In genomic region chr4:185343726-185344581, GRCh38 we compare ENCODE assay signal across 1 cellular context.
TF ChIP-seq lines count a peak whose summit lies in the region.

No MANE protein-coding gene starts in this region.

TF ChIP-seq in SK-N-SH, 30 proteins besides CTCF, POLR2A, EP300 and RAD21 (continued from another document):
- TF ChIP-seq, protein P1, sequence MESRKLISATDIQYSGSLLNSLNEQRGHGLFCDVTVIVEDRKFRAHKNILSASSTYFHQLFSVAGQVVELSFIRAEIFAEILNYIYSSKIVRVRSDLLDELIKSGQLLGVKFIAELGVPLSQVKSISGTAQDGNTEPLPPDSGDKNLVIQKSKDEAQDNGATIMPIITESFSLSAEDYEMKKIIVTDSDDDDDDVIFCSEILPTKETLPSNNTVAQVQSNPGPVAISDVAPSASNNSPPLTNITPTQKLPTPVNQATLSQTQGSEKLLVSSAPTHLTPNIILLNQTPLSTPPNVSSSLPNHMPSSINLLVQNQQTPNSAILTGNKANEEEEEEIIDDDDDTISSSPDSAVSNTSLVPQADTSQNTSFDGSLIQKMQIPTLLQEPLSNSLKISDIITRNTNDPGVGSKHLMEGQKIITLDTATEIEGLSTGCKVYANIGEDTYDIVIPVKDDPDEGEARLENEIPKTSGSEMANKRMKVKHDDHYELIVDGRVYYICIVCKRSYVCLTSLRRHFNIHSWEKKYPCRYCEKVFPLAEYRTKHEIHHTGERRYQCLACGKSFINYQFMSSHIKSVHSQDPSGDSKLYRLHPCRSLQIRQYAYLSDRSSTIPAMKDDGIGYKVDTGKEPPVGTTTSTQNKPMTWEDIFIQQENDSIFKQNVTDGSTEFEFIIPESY (IDR thresholded peaks at IDR 0.05; ENCODE audit: borderline replicate concordance, low read depth), result peak; percentile 68; the same call in 1 of the 2 replicates
- TF ChIP-seq, protein P2, sequence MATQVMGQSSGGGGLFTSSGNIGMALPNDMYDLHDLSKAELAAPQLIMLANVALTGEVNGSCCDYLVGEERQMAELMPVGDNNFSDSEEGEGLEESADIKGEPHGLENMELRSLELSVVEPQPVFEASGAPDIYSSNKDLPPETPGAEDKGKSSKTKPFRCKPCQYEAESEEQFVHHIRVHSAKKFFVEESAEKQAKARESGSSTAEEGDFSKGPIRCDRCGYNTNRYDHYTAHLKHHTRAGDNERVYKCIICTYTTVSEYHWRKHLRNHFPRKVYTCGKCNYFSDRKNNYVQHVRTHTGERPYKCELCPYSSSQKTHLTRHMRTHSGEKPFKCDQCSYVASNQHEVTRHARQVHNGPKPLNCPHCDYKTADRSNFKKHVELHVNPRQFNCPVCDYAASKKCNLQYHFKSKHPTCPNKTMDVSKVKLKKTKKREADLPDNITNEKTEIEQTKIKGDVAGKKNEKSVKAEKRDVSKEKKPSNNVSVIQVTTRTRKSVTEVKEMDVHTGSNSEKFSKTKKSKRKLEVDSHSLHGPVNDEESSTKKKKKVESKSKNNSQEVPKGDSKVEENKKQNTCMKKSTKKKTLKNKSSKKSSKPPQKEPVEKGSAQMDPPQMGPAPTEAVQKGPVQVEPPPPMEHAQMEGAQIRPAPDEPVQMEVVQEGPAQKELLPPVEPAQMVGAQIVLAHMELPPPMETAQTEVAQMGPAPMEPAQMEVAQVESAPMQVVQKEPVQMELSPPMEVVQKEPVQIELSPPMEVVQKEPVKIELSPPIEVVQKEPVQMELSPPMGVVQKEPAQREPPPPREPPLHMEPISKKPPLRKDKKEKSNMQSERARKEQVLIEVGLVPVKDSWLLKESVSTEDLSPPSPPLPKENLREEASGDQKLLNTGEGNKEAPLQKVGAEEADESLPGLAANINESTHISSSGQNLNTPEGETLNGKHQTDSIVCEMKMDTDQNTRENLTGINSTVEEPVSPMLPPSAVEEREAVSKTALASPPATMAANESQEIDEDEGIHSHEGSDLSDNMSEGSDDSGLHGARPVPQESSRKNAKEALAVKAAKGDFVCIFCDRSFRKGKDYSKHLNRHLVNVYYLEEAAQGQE (IDR thresholded peaks at IDR 0.05; ENCODE audit: low read depth, low read length), result no peak
- TF ChIP-seq GATA2 (CRISPR knock-in tag; IDR thresholded peaks at IDR 0.05) (peak; percentile 98), FOXM1 (IDR thresholded peaks at IDR 0.05; ENCODE audit: low read depth) (peak; percentile 88), MXI1 (IDR thresholded peaks at IDR 0.05; ENCODE audit: low read depth, low read length) (peak; percentile 86; the same call in 1 of the 2 replicates), RFX5 (IDR thresholded peaks at IDR 0.05; ENCODE audit: low read length) (no peak; the same call in 1 of the 2 replicates), PBX3 (IDR thresholded peaks at IDR 0.05) (peak; percentile 94), RCOR1 (IDR thresholded peaks at IDR 0.05; ENCODE audit: low read length) (peak; percentile 89), POLR2AphosphoS5 (IDR thresholded peaks at IDR 0.05; ENCODE audit: low read depth, low read length) (peak; percentile 59; the same call in 1 of the 2 replicates), FOXJ3 (CRISPR knock-in tag; IDR thresholded peaks at IDR 0.05) (peak; percentile 88; the same call in 1 of the 2 replicates), EZH2phosphoT487 (IDR thresholded peaks at IDR 0.05; ENCODE audit: borderline replicate concordance, low read depth) (no peak), USF1 (IDR thresholded peaks at IDR 0.05; ENCODE audit: borderline replicate concordance, low read depth) (peak; percentile 33; the same call in 1 of the 2 replicates), SIN3A (IDR thresholded peaks at IDR 0.05; ENCODE audit: borderline replicate concordance, low read depth, low read length) (0 out of 2 replicates have a peak, but pooled peaks have one; percentile 73), RXRA (IDR thresholded peaks at IDR 0.05; ENCODE audit: borderline replicate concordance, low read depth) (peak; percentile 64; the same call in 1 of the 2 replicates), NFIC (IDR thresholded peaks at IDR 0.05; ENCODE audit: borderline replicate concordance) (peak; percentile 78), MEF2A (IDR thresholded peaks at IDR 0.05; ENCODE audit: borderline replicate concordance, low read depth) (peak; percentile 55; the same call in 1 of the 2 replicates), YY1 (IDR thresholded peaks at IDR 0.05; ENCODE audit: low read depth) (no peak), CHD2 (IDR thresholded peaks at IDR 0.05; ENCODE audit: low read length, partially characterized antibody) (peak; percentile 86), SMC3 (IDR thresholded peaks at IDR 0.05; ENCODE audit: low read depth, low read length) (no peak), TCF12 (IDR thresholded peaks at IDR 0.05) (peak; percentile 96), TEAD4 (IDR thresholded peaks at IDR 0.05; ENCODE audit: borderline replicate concordance, insufficient read depth) (peak; percentile 69), GABPA (IDR thresholded peaks at IDR 0.05; ENCODE audit: low read depth) (no peak)
- TF ChIP-seq, protein P3, sequence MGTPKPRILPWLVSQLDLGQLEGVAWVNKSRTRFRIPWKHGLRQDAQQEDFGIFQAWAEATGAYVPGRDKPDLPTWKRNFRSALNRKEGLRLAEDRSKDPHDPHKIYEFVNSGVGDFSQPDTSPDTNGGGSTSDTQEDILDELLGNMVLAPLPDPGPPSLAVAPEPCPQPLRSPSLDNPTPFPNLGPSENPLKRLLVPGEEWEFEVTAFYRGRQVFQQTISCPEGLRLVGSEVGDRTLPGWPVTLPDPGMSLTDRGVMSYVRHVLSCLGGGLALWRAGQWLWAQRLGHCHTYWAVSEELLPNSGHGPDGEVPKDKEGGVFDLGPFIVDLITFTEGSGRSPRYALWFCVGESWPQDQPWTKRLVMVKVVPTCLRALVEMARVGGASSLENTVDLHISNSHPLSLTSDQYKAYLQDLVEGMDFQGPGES (IDR thresholded peaks at IDR 0.05; ENCODE audit: low read depth, low read length), result no peak
